10 cellular contexts compared by ENCODE assay signal in the genomic region with DNA sequence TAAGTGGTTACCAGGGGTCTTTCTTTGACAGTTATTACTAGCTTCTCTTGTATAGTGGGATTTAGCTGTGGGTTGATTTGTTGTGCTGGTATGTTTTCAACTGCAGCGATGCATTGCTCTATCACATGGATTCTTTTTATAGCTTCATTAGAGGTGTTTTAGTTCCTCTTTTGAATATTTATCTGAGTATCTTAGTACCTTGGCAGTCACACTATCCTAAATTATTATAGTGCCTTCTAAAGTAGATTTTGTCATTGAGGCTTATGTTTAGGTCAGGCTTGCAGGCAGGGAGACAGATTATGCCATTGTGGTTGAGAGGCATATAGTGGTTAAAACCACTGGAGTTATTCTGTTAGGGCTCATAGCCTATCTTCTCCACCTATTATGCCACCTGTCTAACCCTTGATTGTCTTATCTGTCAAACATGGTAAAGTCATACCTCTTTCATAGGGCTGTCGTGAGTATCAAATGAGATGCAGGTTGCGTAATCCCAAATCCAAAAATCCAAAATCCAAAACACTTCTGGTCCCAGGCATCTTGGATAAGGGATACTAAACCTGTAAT. TPM values are rescaled to one million over a fixed set of nuclear protein-coding genes. Genes with fewer than 3 reads are reported as not detected.
DNase-seq lines count a peak whose midpoint lies in the region; ATAC-seq and TF ChIP-seq lines count a peak whose summit lies in the region.
"Had no signal": no experiment of that assay in that cellular context is flagged by ENCODE, and none has a peak within 500 bp of the region (broad histone marks: within the 10 kb centered on the region; RNA-seq: fewer than 3 reads in every experiment).

No MANE protein-coding gene starts in this region.

- H3F3A ChIP-seq in SU-DHL-6 (ENCODE audit: insufficient read depth) = peaks cover 65% of the 10 kb centered on the region

- H3K9me3 ChIP-seq in HEK293 (ENCODE audit: control insufficient read depth, insufficient read depth, low read depth, low read length) (no peaks in the 10 kb centered on the region), SU-DHL-6 (ENCODE audit: insufficient read depth, low read length) (no peaks in the 10 kb centered on the region), mucosa of descending colon (no peaks in the 10 kb centered on the region)

- H3K4me1 ChIP-seq in HEK293 (ENCODE audit: control insufficient read depth, insufficient read depth, low read length) = 0 out of 2 replicates have a peak, but pooled peaks cover 3% of the 10 kb centered on the region
- no peaks in the 10 kb centered on the region for H3K4me1 ChIP-seq in mucosa of descending colon (ENCODE audit: low read depth)

- no peak overlapping the region for H2AFZ ChIP-seq in SU-DHL-6 (ENCODE audit: low read depth, low read length, severe bottlenecking)

- DNase-seq in GM10248 (ENCODE audit: extremely low spot score) = peak; percentile 23
- DNase-seq in mucosa of descending colon = no peak
- no peak for DNase-seq in cerebellum (ENCODE audit: low spot score)
- DNase-seq: NCI-H524 treated with DMSO at 0.1 percent for 48 hours had no signal

- H3K4me3 ChIP-seq in HEK293 (ENCODE audit: low read depth, low read length) (no peak overlapping the region), SU-DHL-6 (ENCODE audit: insufficient read depth, low read length, poor library complexity, severe bottlenecking) (peak overlapping the region; percentile 41), mucosa of descending colon (no peak overlapping the region)

- peak overlapping the region; percentile 86 for H3K4me2 ChIP-seq in SU-DHL-6 (ENCODE audit: low read depth, low read length, poor library complexity, severe bottlenecking)

- POLR2A ChIA-PET in GM10248 (lab: Yijun Ruan, JAX) (no interaction called here), HEK293 (lab: Yijun Ruan, JAX) (no interaction called here)

- H3K9me2 ChIP-seq in SU-DHL-6 (replicated peaks; ENCODE audit: insufficient read depth, low read length) = no peaks in the 10 kb centered on the region

- CTCF ChIA-PET in GM10248 (lab: Yijun Ruan, JAX) (interaction anchor here (1.3 to 8.0 kb wide), 8 partner anchors 8 to 243 kb away, joined by 3 to 60 read pairs (median 8); no protein-coding TSS in a partner anchor), HEK293 (lab: Yijun Ruan, JAX) (interaction anchor here (0.6 to 5.6 kb wide), 5 partner anchors 8 to 268 kb away, joined by 3 to 46 read pairs (median 15); no protein-coding TSS in a partner anchor)

- TF ChIP-seq CTCF in GM10248 (IDR thresholded peaks at IDR 0.05; ENCODE audit: control extremely low read depth, extremely low read depth, low read depth, missing control alignments) (no peak), HEK293 (tag by site-specific recombination; IDR thresholded peaks at IDR 0.05) (no peak), SU-DHL-6 (IDR thresholded peaks at IDR 0.05; ENCODE audit: insufficient read depth, low read length, poor library complexity, severe bottlenecking) (no peak), mucosa of descending colon (IDR thresholded peaks at IDR 0.05) (no peak)

- peak; percentile 42 for ATAC-seq in mucosa of descending colon
- no peak for ATAC-seq in GM21390 (IDR thresholded peaks at IDR 0.05; ENCODE audit: unreplicated experiment)
- no peak for ATAC-seq in GM21576 (IDR thresholded peaks at IDR 0.05; ENCODE audit: unreplicated experiment)
- ATAC-seq in HG03457 (IDR thresholded peaks at IDR 0.05; ENCODE audit: unreplicated experiment) = no peak

- H3K79me2 ChIP-seq in SU-DHL-6 (ENCODE audit: insufficient read depth, low read length) = peaks cover 68% of the 10 kb centered on the region; the same call in 1 of the 2 replicates

- no peak overlapping the region for H3K27ac ChIP-seq in HEK293 (ENCODE audit: extremely low read depth, low read depth, low read length)
- H3K27ac ChIP-seq in SU-DHL-6 (ENCODE audit: low read depth, low read length) = peak overlapping the region; percentile 96

- no peaks in the 10 kb centered on the region for H4K20me1 ChIP-seq in SU-DHL-6 (ENCODE audit: low read depth, low read length)

- H3K9ac ChIP-seq in SU-DHL-6 (ENCODE audit: low read length) = peak overlapping the region; percentile 54

- H3K27me3 ChIP-seq in SU-DHL-6 (ENCODE audit: low read length) = no peaks in the 10 kb centered on the region

- H3K36me3 ChIP-seq in HEK293 (ENCODE audit: control insufficient read depth in 2 of 2, insufficient read depth in 1 of 2, low read length in 2 of 2) (peaks cover 0 to 12% of the 10 kb centered on the region in 2 experiments; a peak in 1 of 3 replicates), SU-DHL-6 (ENCODE audit: low read length) (peaks cover 14% of the 10 kb centered on the region), mucosa of descending colon (ENCODE audit: low read depth) (no peaks in the 10 kb centered on the region)

- intact Hi-C loops in mucosa of descending colon (cut with DNase I, micrococcal nuclease) = no loop called here

TF ChIP-seq in HEK293, 187 proteins besides CTCF, POLR2A, EP300 and RAD21:
- TF ChIP-seq, protein P1, sequence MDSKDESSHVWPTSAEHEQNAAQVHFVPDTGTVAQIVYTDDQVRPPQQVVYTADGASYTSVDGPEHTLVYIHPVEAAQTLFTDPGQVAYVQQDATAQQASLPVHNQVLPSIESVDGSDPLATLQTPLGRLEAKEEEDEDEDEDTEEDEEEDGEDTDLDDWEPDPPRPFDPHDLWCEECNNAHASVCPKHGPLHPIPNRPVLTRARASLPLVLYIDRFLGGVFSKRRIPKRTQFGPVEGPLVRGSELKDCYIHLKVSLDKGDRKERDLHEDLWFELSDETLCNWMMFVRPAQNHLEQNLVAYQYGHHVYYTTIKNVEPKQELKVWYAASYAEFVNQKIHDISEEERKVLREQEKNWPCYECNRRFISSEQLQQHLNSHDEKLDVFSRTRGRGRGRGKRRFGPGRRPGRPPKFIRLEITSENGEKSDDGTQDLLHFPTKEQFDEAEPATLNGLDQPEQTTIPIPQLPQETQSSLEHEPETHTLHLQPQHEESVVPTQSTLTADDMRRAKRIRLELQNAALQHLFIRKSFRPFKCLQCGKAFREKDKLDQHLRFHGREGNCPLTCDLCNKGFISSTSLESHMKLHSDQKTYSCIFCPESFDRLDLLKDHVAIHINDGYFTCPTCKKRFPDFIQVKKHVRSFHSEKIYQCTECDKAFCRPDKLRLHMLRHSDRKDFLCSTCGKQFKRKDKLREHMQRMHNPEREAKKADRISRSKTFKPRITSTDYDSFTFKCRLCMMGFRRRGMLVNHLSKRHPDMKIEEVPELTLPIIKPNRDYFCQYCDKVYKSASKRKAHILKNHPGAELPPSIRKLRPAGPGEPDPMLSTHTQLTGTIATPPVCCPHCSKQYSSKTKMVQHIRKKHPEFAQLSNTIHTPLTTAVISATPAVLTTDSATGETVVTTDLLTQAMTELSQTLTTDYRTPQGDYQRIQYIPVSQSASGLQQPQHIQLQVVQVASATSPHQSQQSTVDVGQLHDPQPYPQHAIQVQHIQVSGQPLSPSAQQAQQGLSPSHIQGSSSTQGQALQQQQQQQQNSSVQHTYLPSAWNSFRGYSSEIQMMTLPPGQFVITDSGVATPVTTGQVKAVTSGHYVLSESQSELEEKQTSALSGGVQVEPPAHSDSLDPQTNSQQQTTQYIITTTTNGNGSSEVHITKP (tag by site-specific recombination; IDR thresholded peaks at IDR 0.05) = 0 out of 2 replicates have a peak, but pooled peaks have one; percentile 9
- TF ChIP-seq ZNF785 (tag by site-specific recombination; IDR thresholded peaks at IDR 0.05) = no peak

RNA-seq across cellular contexts. Expression of a gene that starts 49.3 kb away (rescaled TPM):
- under 1 TPM in 2 of 3 donors, not detected in 1; 0.09 to 0.17 TPM for total RNA-seq in mucosa of descending colon
- 1.2 TPM for total RNA-seq in cerebellum
- total RNA-seq: myocyte had no signal
